1 cellular context compared by ENCODE assay signal in the genomic region with DNA sequence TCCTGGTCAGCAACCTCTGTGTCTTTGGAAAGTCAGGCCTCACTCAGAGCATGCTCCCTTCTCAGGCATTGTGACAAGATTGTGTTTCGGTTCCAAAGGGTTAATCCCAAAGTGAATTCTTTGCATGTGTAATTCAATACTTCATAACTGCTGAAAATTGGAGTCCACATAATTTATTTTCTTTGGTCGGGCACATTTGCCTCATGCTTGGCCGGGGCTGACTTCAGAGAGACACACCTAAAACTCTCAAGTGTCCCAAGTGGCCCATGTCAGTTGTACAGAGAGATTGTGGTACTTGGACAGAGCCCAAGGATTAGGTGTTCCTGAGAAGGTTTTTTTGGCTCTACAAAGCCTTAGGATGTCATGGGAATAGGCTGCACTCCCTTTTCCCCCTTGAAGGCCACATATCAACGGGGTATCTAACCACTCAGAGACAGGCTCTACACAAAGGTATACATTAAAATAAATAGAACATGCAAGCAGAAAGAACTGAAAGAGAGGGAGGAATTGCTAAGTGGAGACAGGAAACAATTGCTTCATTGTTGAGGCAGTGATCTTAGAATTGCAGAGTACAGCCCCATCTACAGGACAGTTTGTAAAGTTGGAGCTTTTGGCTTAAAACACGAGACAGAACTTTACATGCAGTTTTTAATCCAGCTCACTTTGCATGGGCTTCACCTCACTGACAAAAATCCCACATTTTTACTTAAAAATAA.
TF ChIP-seq lines count a peak whose summit lies in the region.

No MANE protein-coding gene starts in this region.

TF ChIP-seq in HEK293, 187 proteins besides CTCF, POLR2A, EP300 and RAD21 (continued from another document and continues in another):
- TF ChIP-seq ZBTB49 (tag by site-specific recombination; IDR thresholded peaks at IDR 0.05; ENCODE audit: low read depth), result no peak
- TF ChIP-seq ZNF324 (tag by site-specific recombination; IDR thresholded peaks at IDR 0.05), result no peak
- no peak for TF ChIP-seq ZNF37A (tag by site-specific recombination; IDR thresholded peaks at IDR 0.05)
- TF ChIP-seq, protein P1, sequence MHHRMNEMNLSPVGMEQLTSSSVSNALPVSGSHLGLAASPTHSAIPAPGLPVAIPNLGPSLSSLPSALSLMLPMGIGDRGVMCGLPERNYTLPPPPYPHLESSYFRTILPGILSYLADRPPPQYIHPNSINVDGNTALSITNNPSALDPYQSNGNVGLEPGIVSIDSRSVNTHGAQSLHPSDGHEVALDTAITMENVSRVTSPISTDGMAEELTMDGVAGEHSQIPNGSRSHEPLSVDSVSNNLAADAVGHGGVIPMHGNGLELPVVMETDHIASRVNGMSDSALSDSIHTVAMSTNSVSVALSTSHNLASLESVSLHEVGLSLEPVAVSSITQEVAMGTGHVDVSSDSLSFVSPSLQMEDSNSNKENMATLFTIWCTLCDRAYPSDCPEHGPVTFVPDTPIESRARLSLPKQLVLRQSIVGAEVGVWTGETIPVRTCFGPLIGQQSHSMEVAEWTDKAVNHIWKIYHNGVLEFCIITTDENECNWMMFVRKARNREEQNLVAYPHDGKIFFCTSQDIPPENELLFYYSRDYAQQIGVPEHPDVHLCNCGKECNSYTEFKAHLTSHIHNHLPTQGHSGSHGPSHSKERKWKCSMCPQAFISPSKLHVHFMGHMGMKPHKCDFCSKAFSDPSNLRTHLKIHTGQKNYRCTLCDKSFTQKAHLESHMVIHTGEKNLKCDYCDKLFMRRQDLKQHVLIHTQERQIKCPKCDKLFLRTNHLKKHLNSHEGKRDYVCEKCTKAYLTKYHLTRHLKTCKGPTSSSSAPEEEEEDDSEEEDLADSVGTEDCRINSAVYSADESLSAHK (tag by site-specific recombination; IDR thresholded peaks at IDR 0.05), result no peak
- TF ChIP-seq ZBTB8A (tag by site-specific recombination; IDR thresholded peaks at IDR 0.05), result 0 out of 2 replicates have a peak, but pooled peaks have one; percentile 20
- TF ChIP-seq ZNF174 (tag by site-specific recombination; IDR thresholded peaks at IDR 0.05), result no peak
- TF ChIP-seq GLIS1 (tag by site-specific recombination; IDR thresholded peaks at IDR 0.05), result no peak
- TF ChIP-seq ZNF133 (tag by site-specific recombination; IDR thresholded peaks at IDR 0.05), result no peak
- no peak for TF ChIP-seq SALL2 (tag by site-specific recombination; IDR thresholded peaks at IDR 0.05; ENCODE audit: borderline replicate concordance)
- no peak for TF ChIP-seq TCF7L2 (IDR thresholded peaks at IDR 0.05; ENCODE audit: borderline replicate concordance, low read depth, low read length)
- no peak for TF ChIP-seq ZNF670 (tag by site-specific recombination; IDR thresholded peaks at IDR 0.05; ENCODE audit: low read depth)
- no peak for TF ChIP-seq ZNF311 (tag by site-specific recombination; IDR thresholded peaks at IDR 0.05; ENCODE audit: borderline replicate concordance)
- no peak for TF ChIP-seq ZNF138 (tag by site-specific recombination; IDR thresholded peaks at IDR 0.05; ENCODE audit: borderline replicate concordance)
- TF ChIP-seq ZNF654 (tag by site-specific recombination; IDR thresholded peaks at IDR 0.05; ENCODE audit: low read depth), result peak; percentile 71
- no peak for TF ChIP-seq ZNF354C (tag by site-specific recombination; IDR thresholded peaks at IDR 0.05; ENCODE audit: borderline replicate concordance, low read depth)
- TF ChIP-seq, protein P2, sequence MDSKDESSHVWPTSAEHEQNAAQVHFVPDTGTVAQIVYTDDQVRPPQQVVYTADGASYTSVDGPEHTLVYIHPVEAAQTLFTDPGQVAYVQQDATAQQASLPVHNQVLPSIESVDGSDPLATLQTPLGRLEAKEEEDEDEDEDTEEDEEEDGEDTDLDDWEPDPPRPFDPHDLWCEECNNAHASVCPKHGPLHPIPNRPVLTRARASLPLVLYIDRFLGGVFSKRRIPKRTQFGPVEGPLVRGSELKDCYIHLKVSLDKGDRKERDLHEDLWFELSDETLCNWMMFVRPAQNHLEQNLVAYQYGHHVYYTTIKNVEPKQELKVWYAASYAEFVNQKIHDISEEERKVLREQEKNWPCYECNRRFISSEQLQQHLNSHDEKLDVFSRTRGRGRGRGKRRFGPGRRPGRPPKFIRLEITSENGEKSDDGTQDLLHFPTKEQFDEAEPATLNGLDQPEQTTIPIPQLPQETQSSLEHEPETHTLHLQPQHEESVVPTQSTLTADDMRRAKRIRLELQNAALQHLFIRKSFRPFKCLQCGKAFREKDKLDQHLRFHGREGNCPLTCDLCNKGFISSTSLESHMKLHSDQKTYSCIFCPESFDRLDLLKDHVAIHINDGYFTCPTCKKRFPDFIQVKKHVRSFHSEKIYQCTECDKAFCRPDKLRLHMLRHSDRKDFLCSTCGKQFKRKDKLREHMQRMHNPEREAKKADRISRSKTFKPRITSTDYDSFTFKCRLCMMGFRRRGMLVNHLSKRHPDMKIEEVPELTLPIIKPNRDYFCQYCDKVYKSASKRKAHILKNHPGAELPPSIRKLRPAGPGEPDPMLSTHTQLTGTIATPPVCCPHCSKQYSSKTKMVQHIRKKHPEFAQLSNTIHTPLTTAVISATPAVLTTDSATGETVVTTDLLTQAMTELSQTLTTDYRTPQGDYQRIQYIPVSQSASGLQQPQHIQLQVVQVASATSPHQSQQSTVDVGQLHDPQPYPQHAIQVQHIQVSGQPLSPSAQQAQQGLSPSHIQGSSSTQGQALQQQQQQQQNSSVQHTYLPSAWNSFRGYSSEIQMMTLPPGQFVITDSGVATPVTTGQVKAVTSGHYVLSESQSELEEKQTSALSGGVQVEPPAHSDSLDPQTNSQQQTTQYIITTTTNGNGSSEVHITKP (tag by site-specific recombination; IDR thresholded peaks at IDR 0.05), result peak; percentile 34; the same call in 1 of the 2 replicates
- TF ChIP-seq ZNF626 (tag by site-specific recombination; IDR thresholded peaks at IDR 0.05), result no peak
- TF ChIP-seq ZNF350 (tag by site-specific recombination; IDR thresholded peaks at IDR 0.05), result no peak
- peak; percentile 49; the same call in 1 of the 2 replicates for TF ChIP-seq WT1 (tag by site-specific recombination; IDR thresholded peaks at IDR 0.05)
- TF ChIP-seq PRDM6 (tag by site-specific recombination; IDR thresholded peaks at IDR 0.05), result 0 out of 2 replicates have a peak, but pooled peaks have one; percentile 19
- TF ChIP-seq ZNF677 (tag by site-specific recombination; IDR thresholded peaks at IDR 0.05), result no peak
- TF ChIP-seq ZNF2 (tag by site-specific recombination; IDR thresholded peaks at IDR 0.05), result no peak
- TF ChIP-seq REPIN1 (tag by site-specific recombination; IDR thresholded peaks at IDR 0.05; ENCODE audit: low read depth), result no peak
- TF ChIP-seq ZNF707 (tag by site-specific recombination; IDR thresholded peaks at IDR 0.05), result no peak
- no peak for TF ChIP-seq ZNF26 (tag by site-specific recombination; IDR thresholded peaks at IDR 0.05)
- no peak for TF ChIP-seq ZNF645 (tag by site-specific recombination; IDR thresholded peaks at IDR 0.05)
- TF ChIP-seq ZNF146 (tag by site-specific recombination; IDR thresholded peaks at IDR 0.05), result no peak
- TF ChIP-seq REST (tag by site-specific recombination; IDR thresholded peaks at IDR 0.05), result peak; percentile 48; the same call in 1 of the 2 replicates
- TF ChIP-seq ZBTB10 (tag by site-specific recombination; IDR thresholded peaks at IDR 0.05), result no peak
- no peak for TF ChIP-seq ZBTB44 (tag by site-specific recombination; IDR thresholded peaks at IDR 0.05)
- no peak for TF ChIP-seq SP3 (tag by site-specific recombination; IDR thresholded peaks at IDR 0.05)
